Comparison of ENCODE assay signal across 23 cellular contexts in the genomic region with DNA sequence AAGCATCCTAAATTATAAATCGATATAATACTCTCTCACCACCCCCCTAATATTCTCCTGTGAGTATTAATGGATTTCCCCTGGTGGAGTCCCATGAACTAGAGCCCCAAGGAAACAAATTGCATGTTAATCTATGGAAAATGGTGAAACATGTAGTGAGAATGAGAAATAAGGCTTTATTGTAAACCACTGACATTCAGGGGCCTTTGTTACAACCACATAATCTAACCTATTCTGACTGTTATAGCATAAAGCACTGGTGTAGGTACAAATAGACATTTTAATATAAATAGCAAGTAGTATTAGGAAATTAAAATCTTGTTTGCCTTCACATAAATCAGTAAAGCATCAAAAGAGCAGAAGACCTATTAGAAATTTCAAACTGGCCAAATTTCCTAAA.
DNase-seq lines count a peak whose midpoint lies in the region; ATAC-seq, FAIRE-seq and TF ChIP-seq lines count a peak whose summit lies in the region.
"Had no signal": no experiment of that assay in that cellular context is flagged by ENCODE, and none has a peak within 500 bp of the region (broad histone marks: within the 10 kb centered on the region; RNA-seq: fewer than 3 reads in every experiment).

No MANE protein-coding gene starts in this region.

- CTCF ChIA-PET in OCI-LY7 (lab: Charles Lee; ENCODE audit: unreplicated experiment) = no interaction called here

- no peak overlapping the region for H3K27ac ChIP-seq in OCI-LY7 (ENCODE audit: low read depth, low read length, poor library complexity, severe bottlenecking)
- H3K27ac ChIP-seq in keratinocyte (ENCODE audit: control insufficient read depth, insufficient read depth, low read length) = peak overlapping the region; percentile 55
- H3K27ac ChIP-seq: HL-60, RWPE1, SK-N-MC had no signal

- H3K4me1 ChIP-seq in OCI-LY7 (ENCODE audit: insufficient read depth, low read length, poor library complexity, severe bottlenecking) = peaks cover 6% of the 10 kb centered on the region
- peaks cover 25% of the 10 kb centered on the region for H3K4me1 ChIP-seq in keratinocyte (ENCODE audit: control insufficient read depth, extremely low read depth, insufficient read depth, low read length)

- no peaks in the 10 kb centered on the region for H3K9me1 ChIP-seq in keratinocyte (ENCODE audit: control insufficient read depth, extremely low read depth, insufficient read depth, low read length)

- peak; percentile 62 for ATAC-seq in stimulated activated naive CD8-positive, alpha-beta T cell treated with anti-CD3 and anti-CD28 coated beads, Interleukin-15, Interleukin-2, amounts not matched to agents 100 U/mL and 50 U/mL, for 24 hours
- no peak for ATAC-seq in stimulated activated naive CD8-positive, alpha-beta T cell treated with anti-CD3 and anti-CD28 coated beads, Interleukin-15, amount 100 ng/mL, for 72 hours

- H3K4me2 ChIP-seq in OCI-LY7 (ENCODE audit: low read length) (no peak overlapping the region), keratinocyte (ENCODE audit: control insufficient read depth, extremely low read depth, insufficient read depth, low read depth, low read length) (peak overlapping the region; percentile 65)

- H3K36me3 ChIP-seq in OCI-LY7 (ENCODE audit: insufficient read depth, low read length) (no peaks in the 10 kb centered on the region; the same call in 1 of the 2 replicates), keratinocyte (ENCODE audit: control insufficient read depth in 2 of 2, extremely low read depth in 1 of 2, insufficient read depth in 2 of 2, low read length in 2 of 2) (no peaks in the 10 kb centered on the region)

- peak overlapping the region; percentile 32; the same call in 1 of the 2 replicates for H2AFZ ChIP-seq in OCI-LY7 (ENCODE audit: low read length)
- peak overlapping the region; percentile 30 for H2AFZ ChIP-seq in keratinocyte (ENCODE audit: control insufficient read depth, low read length)

- intact Hi-C loops in OCI-LY7 (cut with micrococcal nuclease; ENCODE audit: unreplicated experiment) = no loop called here

- H3K9me2 ChIP-seq in OCI-LY7 (ENCODE audit: insufficient read depth, low read length) = no peaks in the 10 kb centered on the region

- H3K79me2 ChIP-seq in OCI-LY7 (ENCODE audit: insufficient read depth, low read depth, low read length) = no peaks in the 10 kb centered on the region
- H3K79me2 ChIP-seq in keratinocyte (ENCODE audit: control insufficient read depth, insufficient read depth, low read length) = no peaks in the 10 kb centered on the region

- no peak for TF ChIP-seq CTCF in OCI-LY7 (conservative IDR thresholded peaks at IDR 0.05; ENCODE audit: low read length)
- TF ChIP-seq CTCF in keratinocyte (optimal IDR thresholded peaks at IDR 0.05 in 1 of 3, IDR thresholded peaks at IDR 0.05 in 1 of 3, conservative IDR thresholded peaks at IDR 0.05 in 1 of 3; ENCODE audit: extremely low read depth in 1 of 3, insufficient read depth in 2 of 3, low read length in 3 of 3) = no peak

- H3K9me3 ChIP-seq in OCI-LY7 (ENCODE audit: low read length) = peaks cover 12% of the 10 kb centered on the region; the same call in 1 of the 2 replicates
- H3K9me3 ChIP-seq in keratinocyte (ENCODE audit: control insufficient read depth, low read depth, low read length) = no peaks in the 10 kb centered on the region

- H3K4me1 Mint-ChIP-seq in stimulated activated naive CD8-positive, alpha-beta T cell treated with anti-CD3 and anti-CD28 coated beads, Interleukin-15, amount 100 ng/mL, for 72 hours = no peaks in the 10 kb centered on the region
- H3K4me1 Mint-ChIP-seq in stimulated activated naive CD8-positive, alpha-beta T cell treated with anti-CD3 and anti-CD28 coated beads, Interleukin-15, Interleukin-2, amounts not matched to agents 100 ng/mL and 50 ng/mL, for 24 hours (ENCODE audit: low read depth) = peaks cover 18% of the 10 kb centered on the region
- H3K4me1 Mint-ChIP-seq: CD4-positive, alpha-beta memory T cell had no signal

- dilution Hi-C loops in keratinocyte (cut with MboI; ENCODE audit: extremely low pct_ligation_motif_present, low sequenced_read_pairs) = no loop called here

- POLR2A ChIA-PET in OCI-LY7 (lab: Charles Lee) = interaction anchor here (0.5 kb wide), 1 partner anchor 22 kb away, joined by 5 read pairs; no protein-coding TSS in a partner anchor

- DNase-seq in stimulated activated naive CD8-positive, alpha-beta T cell treated with anti-CD3 and anti-CD28 coated beads, Interleukin-15, Interleukin-2, amounts not matched to agents 100 U/mL and 50 U/mL, for 24 hours = no peak
- no peak for DNase-seq in stimulated activated naive CD8-positive, alpha-beta T cell treated with anti-CD3 and anti-CD28 coated beads, Interleukin-15, amount 100 ng/mL, for 72 hours
- DNase-seq in OCI-LY7 (ENCODE audit: low spot score) (no peak), keratinocyte (ENCODE audit: low read depth, low spot score) (no peak), NCI-H774 (lab: John Stamatoyannopoulos, UW) (no peak), NCI-H524 (lab: John Stamatoyannopoulos, UW) (no peak), OCI-M1 (lab: John Stamatoyannopoulos, UW) (no peak)
- DNase-seq: AML-193; CD4-positive, alpha-beta memory T cell; COR-L47; Karpas-422; NCI-H1105; NCI-H1436 treated with DMSO at 0.1 percent for 48 hours; NCI-H187 treated with DMSO at 0.1 percent for 48 hours; NCI-H2171 treated with DMSO at 0.1 percent for 48 hours; NCI-H345; NCI-H510A treated with DMSO at 0.1 percent for 48 hours; NCI-H748 treated with DMSO at 0.1 percent for 48 hours; SHP77 treated with DMSO at 0.1 percent for 48 hours had no signal

- no peaks in the 10 kb centered on the region for H3K9me3 Mint-ChIP-seq in stimulated activated naive CD8-positive, alpha-beta T cell treated with anti-CD3 and anti-CD28 coated beads, Interleukin-15, amount 100 ng/mL, for 72 hours
- H3K9me3 Mint-ChIP-seq in stimulated activated naive CD8-positive, alpha-beta T cell treated with anti-CD3 and anti-CD28 coated beads, Interleukin-15, Interleukin-2, amounts not matched to agents 100 ng/mL and 50 ng/mL, for 24 hours = no peaks in the 10 kb centered on the region

- no peak overlapping the region for H3K4me3 Mint-ChIP-seq in stimulated activated naive CD8-positive, alpha-beta T cell treated with anti-CD3 and anti-CD28 coated beads, Interleukin-15, amount 100 ng/mL, for 72 hours
- no peak overlapping the region for H3K4me3 Mint-ChIP-seq in stimulated activated naive CD8-positive, alpha-beta T cell treated with anti-CD3 and anti-CD28 coated beads, Interleukin-15, Interleukin-2, amounts not matched to agents 100 ng/mL and 50 ng/mL, for 24 hours
- H3K4me3 Mint-ChIP-seq: CD4-positive, alpha-beta memory T cell had no signal

- no peak overlapping the region for H3K27ac Mint-ChIP-seq in stimulated activated naive CD8-positive, alpha-beta T cell treated with anti-CD3 and anti-CD28 coated beads, Interleukin-15, amount 100 ng/mL, for 72 hours
- peak overlapping the region; percentile 50 for H3K27ac Mint-ChIP-seq in stimulated activated naive CD8-positive, alpha-beta T cell treated with anti-CD3 and anti-CD28 coated beads, Interleukin-15, Interleukin-2, amounts not matched to agents 100 ng/mL and 50 ng/mL, for 24 hours
- H3K27ac Mint-ChIP-seq: CD4-positive, alpha-beta memory T cell had no signal

- H3K4me3 ChIP-seq in OCI-LY7 (ENCODE audit: low read depth, low read length, poor library complexity, severe bottlenecking) (no peak overlapping the region), keratinocyte (ENCODE audit: control insufficient read depth in 2 of 3, extremely low read depth in 1 of 3, insufficient read depth in 2 of 3, low read depth in 1 of 3, low read length in 3 of 3) (no peak overlapping the region)
- H3K4me3 ChIP-seq: SK-N-MC had no signal

- H3K9ac ChIP-seq in keratinocyte (ENCODE audit: control insufficient read depth, extremely low read depth, insufficient read depth, low read length) = no peak overlapping the region

- no peaks in the 10 kb centered on the region for H3K36me3 Mint-ChIP-seq in stimulated activated naive CD8-positive, alpha-beta T cell treated with anti-CD3 and anti-CD28 coated beads, Interleukin-15, Interleukin-2, amounts not matched to agents 100 ng/mL and 50 ng/mL, for 24 hours (ENCODE audit: low read depth)
- H3K36me3 Mint-ChIP-seq: CD4-positive, alpha-beta memory T cell had no signal

- H3K27me3 Mint-ChIP-seq in stimulated activated naive CD8-positive, alpha-beta T cell treated with anti-CD3 and anti-CD28 coated beads, Interleukin-15, amount 100 ng/mL, for 72 hours = no peaks in the 10 kb centered on the region
- peaks cover 4% of the 10 kb centered on the region for H3K27me3 Mint-ChIP-seq in stimulated activated naive CD8-positive, alpha-beta T cell treated with anti-CD3 and anti-CD28 coated beads, Interleukin-15, Interleukin-2, amounts not matched to agents 100 ng/mL and 50 ng/mL, for 24 hours

- no peaks in the 10 kb centered on the region for H4K20me1 ChIP-seq in OCI-LY7 (ENCODE audit: insufficient read depth, low read length)
- H4K20me1 ChIP-seq in keratinocyte (ENCODE audit: control insufficient read depth, extremely low read depth, insufficient read depth, low read length) = no peaks in the 10 kb centered on the region

- no peaks in the 10 kb centered on the region for H3K27me3 ChIP-seq in keratinocyte (ENCODE audit: control insufficient read depth, extremely low read depth, insufficient read depth, low read length)

- peak; percentile 29 for FAIRE-seq in keratinocyte (lab: Jason Lieb, UNC)

- no TSS peak for BruUV-seq in OCI-LY7 (replicated peaks; lab: Mats Ljungman, UMichigan)
